In genomic region chr7:141738592-141739013, GRCh38 we compare ENCODE assay signal across 8 cellular contexts. TPM values are rescaled to one million over a fixed set of nuclear protein-coding genes. Genes with fewer than 3 reads are reported as not detected.
DNase-seq lines count a peak whose midpoint lies in the region; ATAC-seq and TF ChIP-seq lines count a peak whose summit lies in the region.

No MANE protein-coding gene starts in this region.

- in situ Hi-C loops in astrocyte of the cerebellum (cut with HindIII; ENCODE audit: low sequenced_read_pairs), result no loop called here

- no peak overlapping the region for H2BK120ac ChIP-seq in mesenchymal stem cell (ENCODE audit: low read depth, low read length)

- H3K27ac ChIP-seq in right atrium auricular region, result peak overlapping the region; percentile 77 to 87
- H3K27ac ChIP-seq in mesenchymal stem cell (ENCODE audit: low read length, poor library complexity, severe bottlenecking), result peak overlapping the region; percentile 85

- H3K79me1 ChIP-seq in mesenchymal stem cell (replicated peaks; ENCODE audit: low read length, poor library complexity, severe bottlenecking), result peaks cover 16% of the 10 kb centered on the region

- H3K36me3 ChIP-seq in right atrium auricular region (peaks cover 21% of the 10 kb centered on the region), mesenchymal stem cell (ENCODE audit: control insufficient read depth in 1 of 2, insufficient read depth in 2 of 2, low read depth in 1 of 2, low read length in 2 of 2) (peaks cover 9 to 43% of the 10 kb centered on the region in 2 experiments)

- ATAC-seq in left ventricle myocardium superior (no peak), GM19395 (IDR thresholded peaks at IDR 0.05; ENCODE audit: unreplicated experiment) (no peak), HG03159 (IDR thresholded peaks at IDR 0.05; ENCODE audit: unreplicated experiment) (no peak), GM21390 (IDR thresholded peaks at IDR 0.05; ENCODE audit: unreplicated experiment) (no peak)

- H3K9ac ChIP-seq in mesenchymal stem cell (ENCODE audit: low read length), result peak overlapping the region; percentile 97

- peak overlapping the region; percentile 73 to 77 for H3K4me3 ChIP-seq in right atrium auricular region
- peak overlapping the region; percentile 93 for H3K4me3 ChIP-seq in astrocyte of the cerebellum (ENCODE audit: low read depth, low read length)
- H3K4me3 ChIP-seq in mesenchymal stem cell (ENCODE audit: insufficient read depth in 1 of 2, low read depth in 1 of 2, low read length in 2 of 2), result peak overlapping the region; percentile 91

- no peak overlapping the region for H2AK5ac ChIP-seq in mesenchymal stem cell (ENCODE audit: low read length, severe bottlenecking)

- H3K27me3 ChIP-seq in right atrium auricular region (no peaks in the 10 kb centered on the region), mesenchymal stem cell (ENCODE audit: control insufficient read depth in 1 of 2, insufficient read depth in 1 of 2, low read length in 2 of 2) (no peaks in the 10 kb centered on the region)

- WGBS in mesenchymal stem cell, result 3% methylated on average over 6 of the region's 6 CpGs

- H2BK12ac ChIP-seq in mesenchymal stem cell (ENCODE audit: low read length in 2 of 2), result no peak overlapping the region

- no peak overlapping the region for H3K23ac ChIP-seq in mesenchymal stem cell (ENCODE audit: low read length in 2 of 2)

- H3K14ac ChIP-seq in mesenchymal stem cell (ENCODE audit: low read length in 2 of 2), result no peak overlapping the region

- H3K4me1 ChIP-seq in right atrium auricular region, result peaks cover 0 to 27% of the 10 kb centered on the region in 2 donors
- peaks cover 7% of the 10 kb centered on the region for H3K4me1 ChIP-seq in mesenchymal stem cell (ENCODE audit: control insufficient read depth, insufficient read depth, low read depth, low read length)

- no peak overlapping the region for H2BK15ac ChIP-seq in mesenchymal stem cell (ENCODE audit: low read depth, poor library complexity, severe bottlenecking)

- no peak for DNase-seq in right atrium auricular region (ENCODE audit: low spot score)
- DNase-seq in left ventricle myocardium superior, result no peak
- no peak for DNase-seq in astrocyte of the cerebellum (ENCODE audit: low read depth)
- DNase-seq in mesenchymal stem cell, result no peak
- no peak for DNase-seq in NOMO-1 (lab: John Stamatoyannopoulos, UW; ENCODE audit: unreplicated experiment in 2 of 2)

- peak overlapping the region; percentile 98 for H4K8ac ChIP-seq in mesenchymal stem cell (ENCODE audit: low read length)

- H2AFZ ChIP-seq in mesenchymal stem cell (ENCODE audit: low read depth, low read length), result no peak overlapping the region

- TF ChIP-seq CTCF in right atrium auricular region (IDR thresholded peaks at IDR 0.05) (no peak), astrocyte of the cerebellum (IDR thresholded peaks at IDR 0.05; ENCODE audit: low read depth, low read length, missing control alignments) (no peak)

- H3K4me2 ChIP-seq in mesenchymal stem cell (ENCODE audit: low read length, poor library complexity, severe bottlenecking), result peak overlapping the region; percentile 67

- H3K9me3 ChIP-seq in right atrium auricular region, result no peaks in the 10 kb centered on the region
- H3K9me3 ChIP-seq in mesenchymal stem cell (ENCODE audit: control insufficient read depth, low read length), result no peaks in the 10 kb centered on the region

- no peak overlapping the region for H2BK5ac ChIP-seq in mesenchymal stem cell (ENCODE audit: low read depth, low read length, poor library complexity, severe bottlenecking)

- H3K18ac ChIP-seq in mesenchymal stem cell (ENCODE audit: low read depth in 1 of 2, low read length in 2 of 2), result peak overlapping the region in 1 of 2 experiments; percentile 25

- intact Hi-C loops in left ventricle myocardium superior (cut with micrococcal nuclease), result no loop called here

- peak overlapping the region; percentile 33 to 49 for H3K4ac ChIP-seq in mesenchymal stem cell (ENCODE audit: low read depth in 1 of 2, low read length in 2 of 2)

- H4K91ac ChIP-seq in mesenchymal stem cell (ENCODE audit: low read length), result peak overlapping the region; percentile 48

RNA-seq across cellular contexts. Expression of gene SSBP1, which starts 0.4 kb away (rescaled TPM):
- total RNA-seq in right atrium auricular region (100 to 1,000 TPM; 102 to 119 TPM), left ventricle myocardium superior (98.4 TPM)
- 327 TPM for polyA plus RNA-seq in mesenchymal stem cell (2013, experiment 1 of 2)
- 323 TPM for polyA plus RNA-seq in mesenchymal stem cell (2013, experiment 2 of 2)

RNA-seq across cellular contexts. Expression of gene TAS2R3, which starts 25.3 kb away (rescaled TPM):
- not detected for total RNA-seq in right atrium auricular region
- 0.47 TPM for total RNA-seq in left ventricle myocardium superior
- not detected for polyA plus RNA-seq in mesenchymal stem cell (2013, experiment 1 of 2)
- polyA plus RNA-seq in mesenchymal stem cell (2013, experiment 2 of 2), result not detected

RNA-seq across cellular contexts. Expression of gene WEE2, which starts 30.4 kb away (rescaled TPM):
- total RNA-seq in right atrium auricular region (not detected), left ventricle myocardium superior (not detected)
- not detected for polyA plus RNA-seq in mesenchymal stem cell (2013, experiment 1 of 2)
- not detected for polyA plus RNA-seq in mesenchymal stem cell (2013, experiment 2 of 2)

RNA-seq across cellular contexts. Expression of gene DENND11, which starts 36.6 kb away (rescaled TPM):
- total RNA-seq in right atrium auricular region (10 to 100 TPM in 1 of 2 donors, 1 to 10 TPM in 1; 6.5 to 10.6 TPM), left ventricle myocardium superior (10.8 TPM)
- polyA plus RNA-seq in mesenchymal stem cell (2013, experiment 1 of 2), result 3.3 TPM
- 3.3 TPM for polyA plus RNA-seq in mesenchymal stem cell (2013, experiment 2 of 2)

RNA-seq across cellular contexts. Expression of gene TAS2R4, which starts 37.9 kb away (rescaled TPM):
- under 1 TPM in 1 of 2 donors, not detected in 1; 0.31 TPM for total RNA-seq in right atrium auricular region
- total RNA-seq in left ventricle myocardium superior, result 0.20 TPM
- polyA plus RNA-seq in mesenchymal stem cell (2013, experiment 1 of 2), result 0.03 TPM
- polyA plus RNA-seq in mesenchymal stem cell (2013, experiment 2 of 2), result 0.04 TPM
